8 cellular contexts compared by ENCODE assay signal in genomic region chr16:84228321-84228838, GRCh38. TPM values are rescaled to one million over a fixed set of nuclear protein-coding genes. Genes with fewer than 3 reads are reported as not detected.
DNase-seq lines count a peak whose midpoint lies in the region; ATAC-seq and TF ChIP-seq lines count a peak whose summit lies in the region.

No MANE protein-coding gene starts in this region.

- no peak overlapping the region for H3K4me2 ChIP-seq in neuronal stem cell (ENCODE audit: insufficient read depth, low read length, poor library complexity, severe bottlenecking)

- H3K4me1 Mint-ChIP-seq in activated CD4-positive, alpha-beta T cell treated with anti-CD3 and anti-CD28 coated beads, Interleukin-2, amount 10 ng/mL, durations not matched to agents 24 days and 14 days: no peaks in the 10 kb centered on the region

- H3K27ac Mint-ChIP-seq in activated CD4-positive, alpha-beta T cell treated with anti-CD3 and anti-CD28 coated beads, Interleukin-2, amount 10 ng/mL, durations not matched to agents 24 days and 14 days: no peak overlapping the region

- peak overlapping the region; percentile 25 for H3K14ac ChIP-seq in neuronal stem cell (ENCODE audit: low read length)

- H3K27me3 Mint-ChIP-seq in activated CD4-positive, alpha-beta T cell treated with anti-CD3 and anti-CD28 coated beads, Interleukin-2, amount 10 ng/mL, durations not matched to agents 24 days and 14 days: peaks cover 6% of the 10 kb centered on the region

- H3K27ac ChIP-seq in esophagus muscularis mucosa (replicated peaks in 1 of 4) (peak overlapping the region in 3 of 4 donors; percentile 27 to 39 (median 32)), neuronal stem cell (replicated peaks; ENCODE audit: low read length) (no peak overlapping the region)

- no peak overlapping the region for H4K91ac ChIP-seq in neuronal stem cell (ENCODE audit: low read depth, low read length, poor library complexity)

- ATAC-seq in GM18870 (IDR thresholded peaks at IDR 0.05; ENCODE audit: unreplicated experiment): no peak

- peak; percentile 89 for DNase-seq in Caki2 (ENCODE audit: low read depth)
- peak; percentile 53 for DNase-seq in OCI-M1 (lab: John Stamatoyannopoulos, UW)
- DNase-seq in esophagus muscularis mucosa (ENCODE audit: extremely low spot score): peak; percentile 95
- peak; percentile 20 for DNase-seq in neuronal stem cell (ENCODE audit: low spot score)
- no peak for DNase-seq in activated CD4-positive, alpha-beta T cell treated with anti-CD3 and anti-CD28 coated beads, Interleukin-2, amount 10 ng/mL, durations not matched to agents 24 days and 14 days
- no peak for DNase-seq in stimulated activated CD8-positive, alpha-beta memory T cell treated with anti-CD3 and anti-CD28 coated beads, Interleukin-4, amount 100 ng/mL, for 48 hours
- DNase-seq in NCI-H128 (lab: John Stamatoyannopoulos, UW; ENCODE audit: unreplicated experiment): no peak

- peak overlapping the region; percentile 0 for H2BK15ac ChIP-seq in neuronal stem cell (ENCODE audit: low read length)

- no peaks in the 10 kb centered on the region for H3K79me1 ChIP-seq in neuronal stem cell (ENCODE audit: low read depth, low read length)

- WGBS in esophagus muscularis mucosa: 42% methylated on average over 13 of the region's 17 CpGs
- no CpG with 5 or more reads among the region's 17 CpGs for WGBS in neuronal stem cell (ENCODE audit: extremely low coverage in 2 of 2, insufficient read length in 2 of 2, insufficient replicate concordance in 1 of 2), 2 donors

- in situ Hi-C loops in Caki2 (cut with HindIII; ENCODE audit: low pct_unique_long_range_greater_than_20kb, low sequenced_read_pairs): no loop called here

- H3K4me3 Mint-ChIP-seq in activated CD4-positive, alpha-beta T cell treated with anti-CD3 and anti-CD28 coated beads, Interleukin-2, amount 10 ng/mL, durations not matched to agents 24 days and 14 days: no peak overlapping the region

- no peak overlapping the region for H2BK12ac ChIP-seq in neuronal stem cell (ENCODE audit: low read length)

- peak overlapping the region; percentile 8 for H3K23ac ChIP-seq in neuronal stem cell (ENCODE audit: low read depth, low read length, poor library complexity)

- peak overlapping the region; percentile 82 for H3K18ac ChIP-seq in neuronal stem cell (ENCODE audit: low read length)

- peak overlapping the region; percentile 66 for H2AK5ac ChIP-seq in neuronal stem cell (ENCODE audit: low read depth, low read length)

- no peak for TF ChIP-seq CTCF in esophagus muscularis mucosa (IDR thresholded peaks at IDR 0.05)

- no peak overlapping the region for H3K9ac ChIP-seq in neuronal stem cell (ENCODE audit: low read depth, low read length, poor library complexity)

- H3K4me3 ChIP-seq in esophagus muscularis mucosa (peak overlapping the region in 3 of 4 donors; percentile 6 to 27 (median 14)), neuronal stem cell (ENCODE audit: low read length in 2 of 2) (no peak overlapping the region)

- no peak for TF ChIP-seq POLR2A in esophagus muscularis mucosa (IDR thresholded peaks at IDR 0.05; ENCODE audit: low read depth)

- no peak overlapping the region for H2BK120ac ChIP-seq in neuronal stem cell (ENCODE audit: low read depth, low read length)

- intact Hi-C loops in esophagus muscularis mucosa (cut with DNase I): no loop called here
- intact Hi-C loops in activated CD4-positive, alpha-beta T cell treated with anti-CD3 and anti-CD28 coated beads, Interleukin-2, amount 10 ng/mL, durations not matched to agents 24 days and 14 days (cut with micrococcal nuclease): no loop called here

- no peak overlapping the region for H3K4ac ChIP-seq in neuronal stem cell (ENCODE audit: low read length)

- no peak overlapping the region for H4K8ac ChIP-seq in neuronal stem cell (ENCODE audit: low read depth, low read length)

- H3K36me3 ChIP-seq in esophagus muscularis mucosa: no peaks in the 10 kb centered on the region
- H3K36me3 ChIP-seq in neuronal stem cell (replicated peaks in 1 of 2; ENCODE audit: control insufficient read depth in 2 of 2, insufficient read depth in 2 of 2, low read length in 2 of 2): no peaks in the 10 kb centered on the region

- no peak for TF ChIP-seq EP300 in esophagus muscularis mucosa (IDR thresholded peaks at IDR 0.05)

- peaks cover 10 to 16% (median 13%) of the 10 kb centered on the region in 4 donors for H3K4me1 ChIP-seq in esophagus muscularis mucosa
- peaks cover 6 to 10% of the 10 kb centered on the region in 2 donors for H3K4me1 ChIP-seq in neuronal stem cell (ENCODE audit: control insufficient read depth in 2 of 2, insufficient read depth in 1 of 2, low read depth in 1 of 2, low read length in 2 of 2)

- H2AFZ ChIP-seq in neuronal stem cell (ENCODE audit: low read length): peak overlapping the region; percentile 83

- peaks cover 0 to 4% (median 0%) of the 10 kb centered on the region in 4 donors for H3K27me3 ChIP-seq in esophagus muscularis mucosa
- H3K27me3 ChIP-seq in neuronal stem cell (ENCODE audit: control insufficient read depth in 3 of 3, insufficient read depth in 3 of 3, low read depth in 1 of 3, low read length in 3 of 3): no peaks in the 10 kb centered on the region

- no peak overlapping the region for H2BK5ac ChIP-seq in neuronal stem cell (ENCODE audit: low read length)

- no peaks in the 10 kb centered on the region for H3K9me3 ChIP-seq in esophagus muscularis mucosa
- no peaks in the 10 kb centered on the region for H3K9me3 ChIP-seq in neuronal stem cell (replicated peaks in 1 of 2; ENCODE audit: control insufficient read depth in 2 of 2, insufficient read depth in 1 of 2, low read depth in 1 of 2, low read length in 2 of 2)

- no peaks in the 10 kb centered on the region for H3K9me3 Mint-ChIP-seq in activated CD4-positive, alpha-beta T cell treated with anti-CD3 and anti-CD28 coated beads, Interleukin-2, amount 10 ng/mL, durations not matched to agents 24 days and 14 days

- no peaks in the 10 kb centered on the region for H3K36me3 Mint-ChIP-seq in activated CD4-positive, alpha-beta T cell treated with anti-CD3 and anti-CD28 coated beads, Interleukin-2, amount 10 ng/mL, durations not matched to agents 24 days and 14 days (ENCODE audit: low read depth)

RNA-seq across cellular contexts. Expression of gene KCNG4, which starts 11.4 kb away (rescaled TPM):
- total RNA-seq in Caki2 (2014; rRNA removed; shearing (Covaris generic); ENCODE audit: low replicate concordance): not detected in 2 replicates
- total RNA-seq in esophagus muscularis mucosa: not detected
- not detected for polyA plus RNA-seq in neuronal stem cell (2013, experiment 1 of 2)
- polyA plus RNA-seq in neuronal stem cell (2013, experiment 2 of 2): not detected
- total RNA-seq in activated CD4-positive, alpha-beta T cell treated with anti-CD3 and anti-CD28 coated beads, Interleukin-2, amount 10 ng/mL, durations not matched to agents 24 days and 14 days: not detected in 2 replicates

RNA-seq across cellular contexts. Expression of gene ADAD2, which starts 37.4 kb away (rescaled TPM):
- total RNA-seq in Caki2 (2014; rRNA removed; shearing (Covaris generic); ENCODE audit: low replicate concordance): not detected in 2 replicates
- under 1 TPM in 3 of 4 donors, not detected in 1; 0.42 to 0.83 (median 0.80) TPM for total RNA-seq in esophagus muscularis mucosa
- polyA plus RNA-seq in neuronal stem cell (2013, experiment 1 of 2): not detected
- polyA plus RNA-seq in neuronal stem cell (2013, experiment 2 of 2): not detected
- total RNA-seq in activated CD4-positive, alpha-beta T cell treated with anti-CD3 and anti-CD28 coated beads, Interleukin-2, amount 10 ng/mL, durations not matched to agents 24 days and 14 days: not detected in 2 replicates

RNA-seq across cellular contexts. Expression of gene TAF1C, which starts 41.5 kb away (rescaled TPM):
- total RNA-seq in Caki2 (2014; rRNA removed; shearing (Covaris generic); ENCODE audit: low replicate concordance): 17.6 and 19.2 TPM in 2 replicates
- 10 to 100 TPM; 15.6 to 39.6 (median 21.8) TPM for total RNA-seq in esophagus muscularis mucosa
- polyA plus RNA-seq in neuronal stem cell (2013, experiment 1 of 2): 44.6 TPM
- 41.1 TPM for polyA plus RNA-seq in neuronal stem cell (2013, experiment 2 of 2)
- 60.3 and 61.1 TPM in 2 replicates for total RNA-seq in activated CD4-positive, alpha-beta T cell treated with anti-CD3 and anti-CD28 coated beads, Interleukin-2, amount 10 ng/mL, durations not matched to agents 24 days and 14 days

Comparison
In these comparisons a context has a peak if more than half of its experiments do, and no peak if none do; other contexts are left out.
1. DNase-seq: peak in Caki2 (single experiment), OCI-M1 (single experiment), esophagus muscularis mucosa (single experiment) and neuronal stem cell (single experiment); none in activated CD4-positive, alpha-beta T cell treated with anti-CD3 and anti-CD28 coated beads, Interleukin-2, amount 10 ng/mL, durations not matched to agents 24 days and 14 days (single experiment), stimulated activated CD8-positive, alpha-beta memory T cell treated with anti-CD3 and anti-CD28 coated beads, Interleukin-4, amount 100 ng/mL, for 48 hours (single experiment) and NCI-H128 (single experiment).
2. H3K4me3 ChIP-seq: peak in esophagus muscularis mucosa (3 of 4); none in neuronal stem cell (0 of 2).